In genomic region chr15:91116379-91117067, GRCh38 we compare ENCODE assay signal across 9 cellular contexts. TPM values are rescaled to one million over a fixed set of nuclear protein-coding genes. Genes with fewer than 3 reads are reported as not detected.
DNase-seq lines count a peak whose midpoint lies in the region; ATAC-seq and TF ChIP-seq lines count a peak whose summit lies in the region.
"Had no signal": no experiment of that assay in that cellular context is flagged by ENCODE, and none has a peak within 500 bp of the region (broad histone marks: within the 10 kb centered on the region; RNA-seq: fewer than 3 reads in every experiment).

No MANE protein-coding gene starts in this region.

- H3K4me1 ChIP-seq in right lobe of liver = no peaks in the 10 kb centered on the region

- whole genome bisulfite sequencing in right lobe of liver (ENCODE audit: insufficient coverage, low coverage, low lambda C conversion rate, missing lambda C conversion rate) = 22% methylated on average over 7 of the region's 7 CpGs

- H3K27ac ChIP-seq in right lobe of liver = no peak overlapping the region

- no peak overlapping the region for H3K4me3 Mint-ChIP-seq in glutamatergic neuron (ENCODE audit: unreplicated experiment)

- no peak overlapping the region for H3K27ac Mint-ChIP-seq in glutamatergic neuron (ENCODE audit: unreplicated experiment)

- H3K9me3 Mint-ChIP-seq in glutamatergic neuron (ENCODE audit: unreplicated experiment) = peaks cover 7% of the 10 kb centered on the region

- no peaks in the 10 kb centered on the region for H3K27me3 ChIP-seq in right lobe of liver

- H3K27me3 Mint-ChIP-seq in glutamatergic neuron (ENCODE audit: unreplicated experiment) = peaks cover 3% of the 10 kb centered on the region

- no peaks in the 10 kb centered on the region for H3K36me3 ChIP-seq in right lobe of liver

- H3K4me3 ChIP-seq in right lobe of liver = no peak overlapping the region

- no peak for TF ChIP-seq CTCF in right lobe of liver (IDR thresholded peaks at IDR 0.05)
- no peak for TF ChIP-seq CTCF in glutamatergic neuron (IDR thresholded peaks at IDR 0.05; ENCODE audit: partially characterized antibody, unreplicated experiment)

- H3K4me1 Mint-ChIP-seq in glutamatergic neuron (ENCODE audit: low read depth, unreplicated experiment) = peaks cover 21% of the 10 kb centered on the region

- ATAC-seq in GM18870 (IDR thresholded peaks at IDR 0.05; ENCODE audit: unreplicated experiment) (peak; percentile 97), HG02852 (IDR thresholded peaks at IDR 0.05; ENCODE audit: unreplicated experiment) (peak; percentile 93), right lobe of liver (peak; percentile 34 to 64 (median 48))

- peak; percentile 76 for DNase-seq in NCI-H345 treated with DMSO at 0.1 percent for 48 hours (lab: John Stamatoyannopoulos, UW; ENCODE audit: unreplicated experiment)
- DNase-seq in right lobe of liver = no peak
- no peak for DNase-seq in GF-D8 (lab: John Stamatoyannopoulos, UW)
- DNase-seq in T-helper 9 cell = no peak
- no peak for DNase-seq in EL
- DNase-seq in glutamatergic neuron = no peak

- no peaks in the 10 kb centered on the region for H3K9me3 ChIP-seq in right lobe of liver

- intact Hi-C loops in right lobe of liver (cut with DNase I) = no loop called here

- TF ChIP-seq POLR2A in right lobe of liver (IDR thresholded peaks at IDR 0.05) = no peak

- H3K36me3 Mint-ChIP-seq in glutamatergic neuron (ENCODE audit: unreplicated experiment) = peaks cover 15% of the 10 kb centered on the region

RNA-seq across cellular contexts. Expression of gene SV2B, which starts 16.5 kb away (rescaled TPM):
- total RNA-seq in right lobe of liver = under 1 TPM in 5 of 6 experiments, not detected in 1; 0.06 to 0.81 (median 0.18) TPM
- 7.1 TPM for total RNA-seq in glutamatergic neuron (ENCODE audit: unreplicated experiment)
- total RNA-seq: pulmonary artery endothelial cell had no signal
